Comparison of ENCODE assay signal across 8 cellular contexts in the genomic region with DNA sequence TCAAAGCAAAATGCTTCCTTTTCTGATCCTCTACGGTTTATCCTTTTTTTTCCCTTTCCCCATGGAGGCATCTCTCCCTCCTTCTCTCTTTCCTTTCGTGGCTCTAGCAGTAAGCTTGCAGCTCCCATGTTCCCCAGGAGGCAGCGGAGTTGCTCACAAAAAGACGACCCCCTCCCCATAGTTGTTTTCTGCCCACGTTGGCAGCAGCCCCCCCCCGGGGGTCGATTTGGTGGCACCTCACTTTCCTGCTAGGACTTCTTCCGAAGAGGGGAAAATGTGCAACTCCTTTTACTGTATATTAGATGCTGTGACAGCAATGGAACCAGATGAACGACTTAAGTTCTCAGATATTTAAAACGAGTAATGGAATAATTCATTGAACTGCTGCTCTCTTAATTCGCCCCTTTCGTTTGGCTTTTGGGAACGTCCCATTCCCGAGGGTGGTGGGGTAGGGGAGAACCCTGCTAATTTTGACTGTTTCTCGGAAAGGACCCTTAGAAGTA. TPM values are rescaled to one million over a fixed set of nuclear protein-coding genes. Genes with fewer than 3 reads are reported as not detected.
A peak's percentile ranks its signal among the peaks of the same experiment; 100 is the strongest.
DNase-seq lines count a peak whose midpoint lies in the region; ATAC-seq, FAIRE-seq and TF ChIP-seq lines count a peak whose summit lies in the region.

No MANE protein-coding gene starts in this region.

- intact Hi-C loops in A673 (cut with micrococcal nuclease; ENCODE audit: unreplicated experiment) = no loop called here

- no peak for TF ChIP-seq CTCF in A673 (conservative IDR thresholded peaks at IDR 0.05; ENCODE audit: low read depth, low read length)
- TF ChIP-seq CTCF in SU-DHL-6 (IDR thresholded peaks at IDR 0.05; ENCODE audit: insufficient read depth, low read length, poor library complexity, severe bottlenecking) = no peak
- TF ChIP-seq CTCF in epithelial cell of proximal tubule (conservative IDR thresholded peaks at IDR 0.05; ENCODE audit: low read depth, low read length) = no peak

- H3K9me2 ChIP-seq in SU-DHL-6 (replicated peaks; ENCODE audit: insufficient read depth, low read length) = no peaks in the 10 kb centered on the region

- no TSS peak for BruUV-seq in A673 (replicated peaks; lab: Mats Ljungman, UMichigan)

- no peaks in the 10 kb centered on the region for H3K9me3 ChIP-seq in A673 (ENCODE audit: low read depth, low read length, poor library complexity, severe bottlenecking)
- no peaks in the 10 kb centered on the region for H3K9me3 ChIP-seq in SU-DHL-6 (ENCODE audit: insufficient read depth, low read length)
- H3K9me3 ChIP-seq in muscle layer of duodenum (ENCODE audit: control insufficient read depth in 1 of 2, low read length in 2 of 2) = no peaks in the 10 kb centered on the region

- no peak overlapping the region for H2AFZ ChIP-seq in SU-DHL-6 (ENCODE audit: low read depth, low read length, severe bottlenecking)

- H3K4me3 ChIP-seq in A673 (ENCODE audit: low read depth, low read length, poor library complexity, severe bottlenecking) (peak overlapping the region; percentile 91), SU-DHL-6 (ENCODE audit: insufficient read depth, low read length, poor library complexity, severe bottlenecking) (peak overlapping the region; percentile 89), epithelial cell of proximal tubule (ENCODE audit: low read depth, low read length) (peak overlapping the region; percentile 96), muscle layer of duodenum (ENCODE audit: low read depth in 1 of 2, low read length in 2 of 2) (peak overlapping the region; percentile 83 to 93)

- ATAC-seq in HG03457 (IDR thresholded peaks at IDR 0.05; ENCODE audit: unreplicated experiment) = peak; percentile 1

- H3K9ac ChIP-seq in SU-DHL-6 (ENCODE audit: low read length) = peak overlapping the region; percentile 67

- no peaks in the 10 kb centered on the region for H3K36me3 ChIP-seq in A673 (ENCODE audit: insufficient read depth, low read length, poor library complexity, severe bottlenecking)
- no peaks in the 10 kb centered on the region for H3K36me3 ChIP-seq in SU-DHL-6 (ENCODE audit: low read length)
- no peaks in the 10 kb centered on the region for H3K36me3 ChIP-seq in muscle layer of duodenum (ENCODE audit: control insufficient read depth in 1 of 2, insufficient read depth in 2 of 2, low read length in 2 of 2)

- POLR2A ChIA-PET in A673 (lab: Charles Lee; ENCODE audit: low non-redundant PET) = no interaction called here

- peaks cover 12% of the 10 kb centered on the region for H3K4me1 ChIP-seq in A673 (ENCODE audit: insufficient read depth, low read length, poor library complexity, severe bottlenecking)
- H3K4me1 ChIP-seq in muscle layer of duodenum (ENCODE audit: control insufficient read depth in 1 of 2, insufficient read depth in 2 of 2, low read length in 2 of 2) = peaks cover 0 to 18% of the 10 kb centered on the region in 2 donors

- peak overlapping the region; percentile 87 for H3K4me2 ChIP-seq in SU-DHL-6 (ENCODE audit: low read depth, low read length, poor library complexity, severe bottlenecking)

- H3K27ac ChIP-seq in A673 (ENCODE audit: low read depth, low read length, poor library complexity, severe bottlenecking) (peak overlapping the region; percentile 90), SU-DHL-6 (ENCODE audit: low read depth, low read length) (peak overlapping the region; percentile 74), muscle layer of duodenum (ENCODE audit: low read length) (peak overlapping the region; percentile 90)

- H4K20me1 ChIP-seq in SU-DHL-6 (ENCODE audit: low read depth, low read length) = peaks cover 4% of the 10 kb centered on the region; the same call in 1 of the 2 replicates

- peaks cover 58% of the 10 kb centered on the region for H3K79me2 ChIP-seq in SU-DHL-6 (ENCODE audit: insufficient read depth, low read length)

- CTCF ChIA-PET in A673 (lab: Charles Lee) = no interaction called here

- no peaks in the 10 kb centered on the region for H3K27me3 ChIP-seq in A673 (replicated peaks; ENCODE audit: insufficient read depth, low read depth, low read length, poor library complexity)
- H3K27me3 ChIP-seq in SU-DHL-6 (ENCODE audit: low read length) = no peaks in the 10 kb centered on the region
- no peaks in the 10 kb centered on the region for H3K27me3 ChIP-seq in muscle layer of duodenum (ENCODE audit: low read depth, low read length)

- DNase-seq in A673 (ENCODE audit: low spot score) = peak; percentile 33
- DNase-seq in GM12892 (ENCODE audit: insufficient read length) = peak; percentile 21
- no peak for DNase-seq in epithelial cell of proximal tubule (ENCODE audit: low read depth)
- no peak for DNase-seq in NCI-H187 treated with DMSO at 0.1 percent for 48 hours (lab: John Stamatoyannopoulos, UW)
- DNase-seq in activated CD4-positive, CD25-positive, alpha-beta regulatory T cell (lab: John Stamatoyannopoulos, UW) = no peak

- TF ChIP-seq POLR2A in GM12892 (IDR thresholded peaks at IDR 0.05; ENCODE audit: low read depth, low read length) = no peak

- no peak for FAIRE-seq in GM12892 (lab: Jason Lieb, UNC)

- no peaks in the 10 kb centered on the region for H3F3A ChIP-seq in SU-DHL-6 (ENCODE audit: insufficient read depth)

RNA-seq across cellular contexts. Expression of gene CAPZA2, which starts 0.8 kb away (rescaled TPM):
- total RNA-seq in A673 (2021) (118 and 138 TPM in 2 replicates), epithelial cell of proximal tubule (89.7 and 111 TPM in 2 replicates)
- 96.0 TPM for polyA plus RNA-seq in GM12892 (2012; ENCODE audit: missing spikeins)

Comparison
In these comparisons a context has a peak if more than half of its experiments do, and no peak if none do; other contexts are left out.
1. DNase-seq: peak in A673 (single experiment) and GM12892 (single experiment); none in epithelial cell of proximal tubule (single experiment), NCI-H187 treated with DMSO at 0.1 percent for 48 hours (single experiment) and activated CD4-positive, CD25-positive, alpha-beta regulatory T cell (0 of 4).
2. Peak in every context shown above with its lines, with median percentiles within 50 percentile points of each other: H3K27ac ChIP-seq and H3K4me3 ChIP-seq.